ENCODE assay signal across 18 cellular contexts in genomic region chr2:10549621-10550020, GRCh38.
"Had no signal": no experiment of that assay in that cellular context is flagged by ENCODE, and none has a peak within 500 bp of the region (broad histone marks: within the 10 kb centered on the region; RNA-seq: fewer than 3 reads in every experiment).

No MANE protein-coding gene starts in this region.

- H3K27me3 ChIP-seq: thyroid gland had no signal

- H3K9me3 Mint-ChIP-seq: dendritic cell treated with granulocyte-macrophage colony-stimulating factor and Interleukin-4, amounts not matched to agents 40 ng/mL and 50 ng/mL, for 4 days; natural killer cell had no signal

- H3K4me1 Mint-ChIP-seq: memory B cell had no signal

- H3K9me3 ChIP-seq: colonic mucosa, stomach, thyroid gland had no signal

- H3K4me3 ChIP-seq: colonic mucosa, lung, smooth muscle cell, stomach, thyroid gland had no signal

- H2AFZ ChIP-seq: parathyroid adenoma had no signal

- H3K79me2 ChIP-seq: parathyroid adenoma had no signal

- H3K27ac Mint-ChIP-seq: dendritic cell treated with granulocyte-macrophage colony-stimulating factor and Interleukin-4, amounts not matched to agents 40 ng/mL and 50 ng/mL, for 4 days; memory B cell; natural killer cell; progenitor cell of endocrine pancreas had no signal

- H3K36me3 Mint-ChIP-seq: memory B cell, natural killer cell had no signal

- H3K4me3 Mint-ChIP-seq: dendritic cell treated with granulocyte-macrophage colony-stimulating factor and Interleukin-4, amounts not matched to agents 40 ng/mL and 50 ng/mL, for 4 days; memory B cell; natural killer cell had no signal

- ATAC-seq: natural killer cell, sciatic nerve had no signal

- H3K9ac ChIP-seq: parathyroid adenoma had no signal

- H3K4me1 ChIP-seq: colonic mucosa had no signal

- H3K27ac ChIP-seq: colonic mucosa, parathyroid adenoma, stomach, thyroid gland had no signal

- H3K36me3 ChIP-seq: colonic mucosa, stomach, thyroid gland had no signal

- H3K4me2 ChIP-seq: smooth muscle cell had no signal

- DNase-seq: colonic mucosa; effector memory CD4-positive, alpha-beta T cell; head of caudate nucleus; natural killer cell; stimulated activated CD4-positive, alpha-beta T cell treated with anti-CD3 and anti-CD28 coated beads, Interleukin-12 subunit alpha, Interleukin-12 subunit beta, amount 100 ng/mL, for 4 hours; stimulated activated CD4-positive, alpha-beta T cell treated with anti-CD3 and anti-CD28 coated beads, Interleukin-1b, Interleukin-23, amount 100 ng/mL, for 48 hours; stimulated activated CD4-positive, alpha-beta T cell treated with anti-CD3 and anti-CD28 coated beads, Interleukin-4, amount 100 ng/mL, for 1 hour; stimulated activated CD8-positive, alpha-beta memory T cell treated with anti-CD3 and anti-CD28 coated beads, Interleukin-4, amount 100 ng/mL, for 48 hours; stimulated activated naive CD4-positive, alpha-beta T cell treated with Interleukin-2 at 50 U/mL for 16 hours; stomach; thyroid gland had no signal
